In the genomic region with DNA sequence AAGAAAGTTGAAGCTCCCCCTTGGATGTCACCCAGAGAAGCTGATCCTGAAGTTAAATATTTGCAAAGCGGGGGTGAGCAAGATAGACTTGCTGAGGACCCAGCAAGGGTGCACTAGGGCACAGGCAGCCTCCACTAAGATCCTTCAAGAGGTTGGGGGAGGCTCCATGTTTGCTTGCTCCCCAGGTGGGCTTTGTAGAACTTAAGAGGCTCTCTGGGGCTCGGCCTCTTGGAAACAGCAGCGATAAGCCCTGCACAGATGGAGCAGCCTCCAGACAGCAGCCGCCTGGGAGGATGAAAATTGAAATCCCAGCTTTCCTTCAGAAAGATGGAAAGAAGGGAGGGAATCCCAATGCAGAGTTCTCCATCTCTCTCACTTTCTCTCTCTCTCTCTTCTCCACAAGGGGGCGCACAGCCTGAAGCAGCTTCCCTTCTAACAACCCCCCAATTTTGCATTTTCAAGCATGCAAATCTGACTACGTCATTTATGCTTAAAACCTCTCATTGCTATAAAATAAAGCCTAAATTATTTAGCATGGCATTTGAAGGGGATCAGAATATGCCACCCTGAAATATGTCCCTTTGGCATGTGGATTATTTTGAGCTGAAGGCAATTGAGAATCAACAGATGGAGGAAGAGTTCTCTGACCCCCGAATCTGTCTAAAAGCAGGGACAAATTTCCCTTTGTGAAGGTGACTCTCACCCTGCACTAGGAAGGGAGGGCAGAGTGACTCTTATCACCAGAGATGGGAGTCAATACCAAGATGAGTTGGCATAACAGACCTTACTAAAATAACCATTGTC, we compare ENCODE assay signal across 9 cellular contexts.
DNase-seq lines count a peak whose midpoint lies in the region; ATAC-seq and TF ChIP-seq lines count a peak whose summit lies in the region.
"Had no signal": no experiment of that assay in that cellular context is flagged by ENCODE, and none has a peak within 500 bp of the region (broad histone marks: within the 10 kb centered on the region; RNA-seq: fewer than 3 reads in every experiment).

No MANE protein-coding gene starts in this region.

- no TSS peak for BruUV-seq in PC-9 (replicated peaks; lab: Mats Ljungman, UMichigan)

- H3K4me2 ChIP-seq in DOHH2 (ENCODE audit: low read length) (no peak overlapping the region), PC-9 (no peak overlapping the region)

- H3K9me2 ChIP-seq in DOHH2 (replicated peaks; ENCODE audit: control insufficient read depth, low read length) (no peaks in the 10 kb centered on the region), PC-9 (ENCODE audit: insufficient read depth) (no peaks in the 10 kb centered on the region)

- H3K4me1 ChIP-seq in DOHH2 (ENCODE audit: control insufficient read depth, low read length): no peaks in the 10 kb centered on the region
- H3K4me1 ChIP-seq in PC-9 (replicated peaks; ENCODE audit: insufficient read depth): no peaks in the 10 kb centered on the region
- H3K4me1 ChIP-seq in effector memory CD4-positive, alpha-beta T cell (ENCODE audit: control insufficient read depth, insufficient read depth, low read length, poor library complexity, severe bottlenecking): no peaks in the 10 kb centered on the region

- H4K20me1 ChIP-seq in DOHH2 (ENCODE audit: control insufficient read depth, insufficient read depth, low read depth, low read length) (no peaks in the 10 kb centered on the region), PC-9 (ENCODE audit: insufficient read depth) (no peaks in the 10 kb centered on the region)

- H3K9me3 ChIP-seq in DOHH2 (ENCODE audit: control insufficient read depth, insufficient read depth, low read length) (no peaks in the 10 kb centered on the region), PC-9 (ENCODE audit: insufficient read depth, low read depth) (no peaks in the 10 kb centered on the region)
- H3K9me3 ChIP-seq in effector memory CD4-positive, alpha-beta T cell (ENCODE audit: control insufficient read depth, low read length): no peaks in the 10 kb centered on the region

- no peak overlapping the region for H2AFZ ChIP-seq in PC-9

- H3K79me2 ChIP-seq in DOHH2 (ENCODE audit: control insufficient read depth, low read length): no peaks in the 10 kb centered on the region
- no peaks in the 10 kb centered on the region for H3K79me2 ChIP-seq in PC-9 (ENCODE audit: low read depth)

- CTCF ChIA-PET in PC-9 (lab: Charles Lee): no interaction called here

- H3K4me3 ChIP-seq in DOHH2 (ENCODE audit: low read length) (no peak overlapping the region), H7 (ENCODE audit: insufficient read depth, low read depth, low read length) (no peak overlapping the region), PC-9 (no peak overlapping the region)
- no peak overlapping the region for H3K4me3 ChIP-seq in effector memory CD4-positive, alpha-beta T cell (ENCODE audit: insufficient read depth, low read depth, low read length, poor library complexity, severe bottlenecking)

- POLR2A ChIA-PET in PC-9 (lab: Charles Lee; ENCODE audit: unreplicated experiment): no interaction called here

- DNase-seq in H7: peak; percentile 47
- DNase-seq in PC-9: no peak
- DNase-seq in hepatic stellate cell (ENCODE audit: low spot score): peak; percentile 7
- no peak for DNase-seq in effector memory CD4-positive, alpha-beta T cell
- DNase-seq in activated CD8-positive, alpha-beta memory T cell treated with anti-CD3 and anti-CD28 coated beads for 24 hours: no peak

- peak; percentile 85 for TF ChIP-seq CTCF in DOHH2 (IDR thresholded peaks at IDR 0.05; ENCODE audit: low read depth, low read length, poor library complexity, severe bottlenecking)
- TF ChIP-seq CTCF in PC-9 (conservative IDR thresholded peaks at IDR 0.05): peak; percentile 89

- no peaks in the 10 kb centered on the region for H3F3A ChIP-seq in DOHH2 (ENCODE audit: control insufficient read depth, insufficient read depth)
- H3F3A ChIP-seq in PC-9 (ENCODE audit: insufficient read depth, low read depth): no peaks in the 10 kb centered on the region

- H3K36me3 ChIP-seq in DOHH2 (ENCODE audit: control insufficient read depth, low read length): no peaks in the 10 kb centered on the region
- H3K36me3 ChIP-seq in H7 (replicated peaks; ENCODE audit: control insufficient read depth, insufficient read depth, low read length): no peaks in the 10 kb centered on the region
- no peaks in the 10 kb centered on the region for H3K36me3 ChIP-seq in PC-9 (ENCODE audit: low read depth)
- H3K36me3 ChIP-seq in effector memory CD4-positive, alpha-beta T cell (ENCODE audit: control insufficient read depth, insufficient read depth, low read length): no peaks in the 10 kb centered on the region

- intact Hi-C loops in PC-9 (cut with micrococcal nuclease; ENCODE audit: unreplicated experiment): loop anchor here (2.0 kb wide), 1 partner anchor 561 kb away; no protein-coding TSS in a partner anchor

- H3K27me3 ChIP-seq in DOHH2 (ENCODE audit: control insufficient read depth, low read length) (no peaks in the 10 kb centered on the region), H7 (ENCODE audit: control insufficient read depth, insufficient read depth, low read length) (no peaks in the 10 kb centered on the region), PC-9 (ENCODE audit: insufficient read depth, low read depth) (peaks cover 1% of the 10 kb centered on the region; the same call in 1 of the 2 replicates)
- H3K27me3 ChIP-seq in effector memory CD4-positive, alpha-beta T cell (replicated peaks; ENCODE audit: control insufficient read depth, insufficient read depth, low read length, poor library complexity, severe bottlenecking): no peaks in the 10 kb centered on the region

- ATAC-seq in HG02973 (IDR thresholded peaks at IDR 0.05; ENCODE audit: unreplicated experiment): no peak
- ATAC-seq in GM21381 (IDR thresholded peaks at IDR 0.05; ENCODE audit: unreplicated experiment): no peak
- ATAC-seq: left colon had no signal

- H3K27ac ChIP-seq in DOHH2 (ENCODE audit: low read depth, low read length): no peak overlapping the region
- no peak overlapping the region for H3K27ac ChIP-seq in PC-9
- no peak overlapping the region for H3K27ac ChIP-seq in effector memory CD4-positive, alpha-beta T cell (ENCODE audit: insufficient read depth, low read length, poor library complexity, severe bottlenecking)

Comparison
In these comparisons a context has a peak if more than half of its experiments do, and no peak if none do; other contexts are left out.
1. DNase-seq: peak in H7 (single experiment) and hepatic stellate cell (single experiment); none in PC-9 (0 of 2), effector memory CD4-positive, alpha-beta T cell (0 of 3) and activated CD8-positive, alpha-beta memory T cell treated with anti-CD3 and anti-CD28 coated beads for 24 hours (single experiment).